Comparison of ENCODE assay signal across 15 cellular contexts in the genomic region with DNA sequence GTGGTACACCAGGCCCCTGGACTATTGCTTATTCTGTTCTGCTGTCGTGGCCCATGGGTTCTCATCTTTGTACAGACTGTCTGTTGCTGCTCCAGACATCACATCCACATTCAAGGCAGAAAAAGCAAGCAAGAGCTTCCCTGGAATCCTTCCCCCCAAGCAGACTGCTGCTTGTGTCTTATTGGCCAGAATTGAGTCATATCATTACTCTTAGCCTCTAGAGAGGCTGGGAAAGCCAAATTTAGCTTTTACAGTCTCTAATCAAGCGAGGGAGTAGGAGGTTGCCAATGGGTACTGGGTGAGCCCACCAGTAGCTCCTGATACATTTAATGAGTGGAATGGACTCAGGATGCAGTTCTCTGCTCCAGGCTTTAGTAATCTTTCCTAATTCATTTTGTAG. TPM values are rescaled to one million over a fixed set of nuclear protein-coding genes. Genes with fewer than 3 reads are reported as not detected.
"Had no signal": no experiment of that assay in that cellular context is flagged by ENCODE, and none has a peak within 500 bp of the region (broad histone marks: within the 10 kb centered on the region; RNA-seq: fewer than 3 reads in every experiment).

No MANE protein-coding gene starts in this region.

- H3K27me3 ChIP-seq: right atrium auricular region, tibial nerve, vagina had no signal

- H3K27ac Mint-ChIP-seq: activated B cell treated with CpG ODN at 0.5 μM for 24 hours; activated CD4-positive, alpha-beta T cell treated with anti-CD3 and anti-CD28 coated beads, Interleukin-2, amount 10 ng/mL, durations not matched to agents 24 days and 14 days; activated naive CD8-positive, alpha-beta T cell treated with anti-CD3 and anti-CD28 coated beads, Interleukin-2, amount 50 U/mL, for 24 hours; activated T-helper 1 cell treated with anti-CD3 and anti-CD28 coated beads, Interleukin-12 subunit alpha, Interleukin-12 subunit beta, Interleukin-2, Interleukin-4 antibody, amounts not matched to agents 30 ng/mL and 10 ng/mL and 1 ng/mL, durations not matched to agents 14 hours and 24 hours and 36 hours; dendritic cell treated with granulocyte-macrophage colony-stimulating factor and Interleukin-4, amounts not matched to agents 40 ng/mL and 50 ng/mL, for 4 days; effector memory CD8-positive, alpha-beta T cell; naive thymus-derived CD4-positive, alpha-beta T cell had no signal

- H3K4me1 ChIP-seq: vagina had no signal

- H3K9me3 Mint-ChIP-seq: activated B cell treated with CpG ODN at 0.5 μM for 24 hours; activated CD4-positive, alpha-beta T cell treated with anti-CD3 and anti-CD28 coated beads, Interleukin-2, amount 10 ng/mL, durations not matched to agents 24 days and 14 days; activated naive CD8-positive, alpha-beta T cell treated with anti-CD3 and anti-CD28 coated beads, Interleukin-2, amount 50 U/mL, for 24 hours; activated T-helper 1 cell treated with anti-CD3 and anti-CD28 coated beads, Interleukin-12 subunit alpha, Interleukin-12 subunit beta, Interleukin-2, Interleukin-4 antibody, amounts not matched to agents 30 ng/mL and 10 ng/mL and 1 ng/mL, durations not matched to agents 14 hours and 24 hours and 36 hours; dendritic cell treated with granulocyte-macrophage colony-stimulating factor and Interleukin-4, amounts not matched to agents 40 ng/mL and 50 ng/mL, for 4 days; effector memory CD8-positive, alpha-beta T cell had no signal

- H3K36me3 ChIP-seq: right atrium auricular region, tibial nerve, vagina had no signal

- H3K27me3 Mint-ChIP-seq: activated B cell treated with CpG ODN at 0.5 μM for 24 hours; activated CD4-positive, alpha-beta T cell treated with anti-CD3 and anti-CD28 coated beads, Interleukin-2, amount 10 ng/mL, durations not matched to agents 24 days and 14 days; activated naive CD8-positive, alpha-beta T cell treated with anti-CD3 and anti-CD28 coated beads, Interleukin-2, amount 50 U/mL, for 24 hours; dendritic cell treated with granulocyte-macrophage colony-stimulating factor and Interleukin-4, amounts not matched to agents 40 ng/mL and 50 ng/mL, for 4 days; effector memory CD8-positive, alpha-beta T cell; naive thymus-derived CD4-positive, alpha-beta T cell had no signal

- ATAC-seq: activated naive CD8-positive, alpha-beta T cell treated with anti-CD3 and anti-CD28 coated beads, Interleukin-2, amount 50 U/mL, for 24 hours; effector memory CD8-positive, alpha-beta T cell; left colon; naive thymus-derived CD4-positive, alpha-beta T cell had no signal

- DNase-seq: activated B cell treated with CpG ODN at 0.5 μM for 24 hours; activated CD4-positive, alpha-beta T cell treated with anti-CD3 and anti-CD28 coated beads, Interleukin-2, amount 10 ng/mL, durations not matched to agents 24 days and 14 days; activated naive CD4-positive, alpha-beta T cell treated with Interleukin-2 at 50 U/mL for 16 hours; activated naive CD8-positive, alpha-beta T cell treated with anti-CD3 and anti-CD28 coated beads, Interleukin-2, amount 50 U/mL, for 24 hours; effector memory CD8-positive, alpha-beta T cell; left colon; naive thymus-derived CD4-positive, alpha-beta T cell; small intestine had no signal

- H3K9me3 ChIP-seq: right atrium auricular region, tibial nerve, vagina had no signal

- H3K27ac ChIP-seq: epithelial cell of prostate, right atrium auricular region, tibial nerve, vagina had no signal

- H3K36me3 Mint-ChIP-seq: naive thymus-derived CD4-positive, alpha-beta T cell had no signal

- H3K4me3 Mint-ChIP-seq: activated B cell treated with CpG ODN at 0.5 μM for 24 hours; activated CD4-positive, alpha-beta T cell treated with anti-CD3 and anti-CD28 coated beads, Interleukin-2, amount 10 ng/mL, durations not matched to agents 24 days and 14 days; activated naive CD8-positive, alpha-beta T cell treated with anti-CD3 and anti-CD28 coated beads, Interleukin-2, amount 50 U/mL, for 24 hours; activated T-helper 1 cell treated with anti-CD3 and anti-CD28 coated beads, Interleukin-12 subunit alpha, Interleukin-12 subunit beta, Interleukin-2, Interleukin-4 antibody, amounts not matched to agents 30 ng/mL and 10 ng/mL and 1 ng/mL, durations not matched to agents 14 hours and 24 hours and 36 hours; dendritic cell treated with granulocyte-macrophage colony-stimulating factor and Interleukin-4, amounts not matched to agents 40 ng/mL and 50 ng/mL, for 4 days; effector memory CD8-positive, alpha-beta T cell; naive thymus-derived CD4-positive, alpha-beta T cell had no signal

- H3K4me3 ChIP-seq: lung, right atrium auricular region, tibial nerve, vagina had no signal

RNA-seq across cellular contexts. Expression of gene RAB6B, which starts 39.4 kb away (rescaled TPM):
- total RNA-seq: activated B cell treated with CpG ODN at 0.5 μM for 24 hours had no signal
